ENCODE assay signal across 29 cellular contexts in genomic region chr11:15367695-15368094, GRCh38.
"Had no signal": no experiment of that assay in that cellular context is flagged by ENCODE, and none has a peak within 500 bp of the region (broad histone marks: within the 10 kb centered on the region; RNA-seq: fewer than 3 reads in every experiment).

No MANE protein-coding gene starts in this region.

- H3K36me3 ChIP-seq: colonic mucosa, esophagus squamous epithelium, heart right ventricle, left lung, prostate gland, right atrium auricular region, tibial nerve, upper lobe of left lung had no signal

- H3K27ac Mint-ChIP-seq: naive thymus-derived CD4-positive, alpha-beta T cell; nephron; stimulated activated memory B cell treated with anti-CD40 and anti-IgM and Interleukin-4, amounts not matched to agents 10 μg/mL and 1 μg/mL and 100 μg/mL, for 72 hours had no signal

- DNase-seq: colonic mucosa; dermis blood vessel endothelial cell; effector memory CD4-positive, alpha-beta T cell; erythroblast; esophagus squamous epithelium; foreskin melanocyte; glutamatergic neuron; heart right ventricle; left cardiac atrium; left lung; mammary epithelial cell; mesendoderm; midbrain; naive thymus-derived CD4-positive, alpha-beta T cell; nucleus accumbens; stimulated activated CD4-positive, alpha-beta T cell treated with anti-CD3 and anti-CD28 coated beads, Interleukin-12 subunit alpha, Interleukin-12 subunit beta, amount 100 ng/mL, for 4 hours; stimulated activated CD4-positive, alpha-beta T cell treated with anti-CD3 and anti-CD28 coated beads, Interleukin-2, amount 100 ng/mL, for 24 hours; stimulated activated CD4-positive, alpha-beta T cell treated with anti-CD3 and anti-CD28 coated beads, Interleukin-4, amount 100 ng/mL, for 24 hours; stimulated activated naive CD8-positive, alpha-beta T cell treated with anti-CD3 and anti-CD28 coated beads, Interleukin-15, Interleukin-2, amounts not matched to agents 100 U/mL and 50 U/mL, for 24 hours; substantia nigra; testis; upper lobe of left lung had no signal

- H3K27me3 ChIP-seq: colonic mucosa, left lung, right atrium auricular region, testis, tibial nerve, upper lobe of left lung had no signal

- H3K4me1 Mint-ChIP-seq: naive thymus-derived CD4-positive, alpha-beta T cell; stimulated activated memory B cell treated with anti-CD40 and anti-IgM and Interleukin-4, amounts not matched to agents 10 μg/mL and 1 μg/mL and 100 μg/mL, for 72 hours had no signal

- H3K36me3 Mint-ChIP-seq: naive thymus-derived CD4-positive, alpha-beta T cell; stimulated activated memory B cell treated with anti-CD40 and anti-IgM and Interleukin-4, amounts not matched to agents 10 μg/mL and 1 μg/mL and 100 μg/mL, for 72 hours had no signal

- H3K9me3 Mint-ChIP-seq: nephron; stimulated activated memory B cell treated with anti-CD40 and anti-IgM and Interleukin-4, amounts not matched to agents 10 μg/mL and 1 μg/mL and 100 μg/mL, for 72 hours had no signal

- ATAC-seq: heart right ventricle; left cardiac atrium; left lung; naive thymus-derived CD4-positive, alpha-beta T cell; sciatic nerve; stimulated activated memory B cell treated with anti-CD40 and anti-IgM and Interleukin-4, amounts not matched to agents 10 μg/mL and 1 μg/mL and 100 μg/mL, for 72 hours; stimulated activated naive CD8-positive, alpha-beta T cell treated with anti-CD3 and anti-CD28 coated beads, Interleukin-15, Interleukin-2, amounts not matched to agents 100 U/mL and 50 U/mL, for 24 hours had no signal

- H3K4me1 ChIP-seq: colonic mucosa, esophagus squamous epithelium, heart right ventricle, left lung, prostate gland, right atrium auricular region, testis, tibial nerve, upper lobe of left lung had no signal

- H3K9me3 ChIP-seq: colonic mucosa, esophagus squamous epithelium, heart right ventricle, left lung, prostate gland, right atrium auricular region, testis, tibial nerve, upper lobe of left lung had no signal

- H3K4me3 ChIP-seq: colonic mucosa, esophagus squamous epithelium, heart right ventricle, left lung, prostate gland, right atrium auricular region, smooth muscle cell, testis, tibial nerve, upper lobe of left lung had no signal

- H3K4me3 Mint-ChIP-seq: naive thymus-derived CD4-positive, alpha-beta T cell; nephron; stimulated activated memory B cell treated with anti-CD40 and anti-IgM and Interleukin-4, amounts not matched to agents 10 μg/mL and 1 μg/mL and 100 μg/mL, for 72 hours had no signal

- H3K27ac ChIP-seq: colonic mucosa, esophagus squamous epithelium, heart right ventricle, left lung, prostate gland, right atrium auricular region, testis, tibial nerve, upper lobe of left lung had no signal
